ENCODE assay signal across 8 cellular contexts in genomic region chr5:90802695-90803317, GRCh38.
DNase-seq lines count a peak whose midpoint lies in the region; ATAC-seq and TF ChIP-seq lines count a peak whose summit lies in the region.

No MANE protein-coding gene starts in this region.

- H3K79me2 ChIP-seq in PC-9 (ENCODE audit: low read depth) (no peaks in the 10 kb centered on the region), parathyroid adenoma (no peaks in the 10 kb centered on the region)

- H3K9me3 ChIP-seq in PC-9 (ENCODE audit: insufficient read depth, low read depth), result no peaks in the 10 kb centered on the region
- no peaks in the 10 kb centered on the region for H3K9me3 ChIP-seq in parathyroid adenoma (ENCODE audit: control insufficient read depth, low read length)

- peak; percentile 53 for DNase-seq in NCI-H82 (lab: John Stamatoyannopoulos, UW)
- DNase-seq in NCI-H82 treated with DMSO at 0.1 percent for 48 hours (lab: John Stamatoyannopoulos, UW; ENCODE audit: unreplicated experiment), result no peak
- peak; percentile 12 for DNase-seq in GM19240 (ENCODE audit: insufficient read length, low spot score)
- DNase-seq in PC-9, result peak; percentile 32 to 53
- DNase-seq in epithelial cell of proximal tubule (ENCODE audit: low read depth), result no peak
- DNase-seq in sciatic nerve (ENCODE audit: low spot score), result no peak

- POLR2A ChIA-PET in PC-9 (lab: Charles Lee; ENCODE audit: unreplicated experiment), result interaction anchor here (0.6 kb wide), 1 partner anchor 323 kb away, joined by 4 read pairs; no protein-coding TSS in a partner anchor

- H3K36me3 ChIP-seq in PC-9 (ENCODE audit: low read depth) (no peaks in the 10 kb centered on the region), parathyroid adenoma (ENCODE audit: control insufficient read depth, insufficient read depth, low read length) (no peaks in the 10 kb centered on the region)

- no TSS peak for BruUV-seq in PC-9 (replicated peaks; lab: Mats Ljungman, UMichigan)

- H3K27me3 ChIP-seq in PC-9 (ENCODE audit: insufficient read depth, low read depth) (no peaks in the 10 kb centered on the region), parathyroid adenoma (ENCODE audit: control insufficient read depth, insufficient read depth, low read length) (no peaks in the 10 kb centered on the region)

- H3K9ac ChIP-seq in parathyroid adenoma, result no peak overlapping the region

- H3K4me1 ChIP-seq in PC-9 (replicated peaks; ENCODE audit: insufficient read depth), result no peaks in the 10 kb centered on the region
- H3K4me1 ChIP-seq in parathyroid adenoma, result no peaks in the 10 kb centered on the region

- ATAC-seq in HG03378 (IDR thresholded peaks at IDR 0.05; ENCODE audit: unreplicated experiment), result peak; percentile 70
- ATAC-seq in sciatic nerve, result no peak

- no peaks in the 10 kb centered on the region for H4K20me1 ChIP-seq in PC-9 (ENCODE audit: insufficient read depth)

- peaks cover 4% of the 10 kb centered on the region; the same call in 1 of the 2 replicates for H3K9me2 ChIP-seq in PC-9 (ENCODE audit: insufficient read depth)

- intact Hi-C loops in PC-9 (cut with micrococcal nuclease; ENCODE audit: unreplicated experiment), result loop anchor here (5.0 kb wide), 1 partner anchor 614 kb away; no protein-coding TSS in a partner anchor
- intact Hi-C loops in sciatic nerve (cut with DNase I), result no loop called here

- no peak overlapping the region for H3K4me3 ChIP-seq in PC-9
- H3K4me3 ChIP-seq in epithelial cell of proximal tubule (ENCODE audit: low read depth, low read length), result no peak overlapping the region
- no peak overlapping the region for H3K4me3 ChIP-seq in parathyroid adenoma (ENCODE audit: low read depth, low read length)

- CTCF ChIA-PET in PC-9 (lab: Charles Lee), result interaction anchor here (0.7 to 1.1 kb wide), 2 partner anchors 36 to 617 kb away, joined by 3 to 5 read pairs; no protein-coding TSS in a partner anchor

- H3K4me2 ChIP-seq in PC-9 (no peak overlapping the region), parathyroid adenoma (ENCODE audit: low read length) (no peak overlapping the region)

- TF ChIP-seq CTCF in PC-9 (conservative IDR thresholded peaks at IDR 0.05) (peak; percentile 79), epithelial cell of proximal tubule (conservative IDR thresholded peaks at IDR 0.05; ENCODE audit: low read depth, low read length) (peak; percentile 89), parathyroid adenoma (IDR thresholded peaks at IDR 0.05) (peak; percentile 45)

- H2AFZ ChIP-seq in PC-9, result no peak overlapping the region
- no peak overlapping the region for H2AFZ ChIP-seq in parathyroid adenoma

- no peaks in the 10 kb centered on the region for H3F3A ChIP-seq in PC-9 (ENCODE audit: insufficient read depth, low read depth)

- H3K27ac ChIP-seq in PC-9 (no peak overlapping the region), parathyroid adenoma (no peak overlapping the region)

Comparison
In these comparisons a context has a peak if more than half of its experiments do, and no peak if none do; other contexts are left out.
1. DNase-seq: peak in NCI-H82 (single experiment), GM19240 (single experiment) and PC-9 (2 of 2); none in NCI-H82 treated with DMSO at 0.1 percent for 48 hours (single experiment), epithelial cell of proximal tubule (single experiment) and sciatic nerve (single experiment).
2. Peak in every context shown above with its lines, with median percentiles within 50 percentile points of each other: CTCF ChIP-seq.